In genomic region chr7:94912085-94912484, GRCh38 we compare ENCODE assay signal across 20 cellular contexts. TPM values are rescaled to one million over a fixed set of nuclear protein-coding genes. Genes with fewer than 3 reads are reported as not detected.
DNase-seq lines count a peak whose midpoint lies in the region; ATAC-seq and TF ChIP-seq lines count a peak whose summit lies in the region.
"Had no signal": no experiment of that assay in that cellular context is flagged by ENCODE, and none has a peak within 500 bp of the region (broad histone marks: within the 10 kb centered on the region; RNA-seq: fewer than 3 reads in every experiment).

No MANE protein-coding gene starts in this region.

- H3K9me2 ChIP-seq in PC-3 (replicated peaks; ENCODE audit: low read length), result no peaks in the 10 kb centered on the region

- peaks cover 26% of the 10 kb centered on the region for H3K4me1 ChIP-seq in HEK293 (ENCODE audit: control insufficient read depth, insufficient read depth, low read length)
- peaks cover 9% of the 10 kb centered on the region for H3K4me1 ChIP-seq in PC-3 (ENCODE audit: insufficient read depth, low read length)
- peaks cover 46% of the 10 kb centered on the region for H3K4me1 ChIP-seq in iPS-18a (ENCODE audit: control insufficient read depth, low read depth, low read length)

- no peaks in the 10 kb centered on the region for H4K20me1 ChIP-seq in PC-3 (ENCODE audit: low read length)

- no peaks in the 10 kb centered on the region for H3K27me3 Mint-ChIP-seq in progenitor cell of endocrine pancreas

- no peak overlapping the region for H3K27ac Mint-ChIP-seq in progenitor cell of endocrine pancreas
- H3K27ac Mint-ChIP-seq in stimulated activated effector memory CD8-positive, alpha-beta T cell treated with anti-CD3 and anti-CD28 coated beads, Interleukin-12 subunit alpha, Interleukin-12 subunit beta, amount 100 ng/mL, for 72 hours, result no peak overlapping the region
- H3K27ac Mint-ChIP-seq: activated naive CD4-positive, alpha-beta T cell treated with anti-CD3 and anti-CD28 coated beads, Interleukin-2, amount 50 U/mL, for 72 hours; CD8-positive, alpha-beta T cell; effector memory CD8-positive, alpha-beta T cell had no signal

- H3K27ac ChIP-seq in HEK293 (ENCODE audit: extremely low read depth, low read depth, low read length), result no peak overlapping the region
- no peak overlapping the region for H3K27ac ChIP-seq in PC-3 (ENCODE audit: low read length)
- no peak overlapping the region for H3K27ac ChIP-seq in iPS-18a (ENCODE audit: low read length)
- H3K27ac ChIP-seq: thyroid gland had no signal

- H3K9me3 ChIP-seq in HEK293 (ENCODE audit: control insufficient read depth, insufficient read depth, low read depth, low read length) (no peaks in the 10 kb centered on the region), PC-3 (ENCODE audit: low read length) (no peaks in the 10 kb centered on the region), iPS-18a (ENCODE audit: control insufficient read depth, low read depth, low read length) (no peaks in the 10 kb centered on the region)
- H3K9me3 ChIP-seq: thyroid gland had no signal

- peak overlapping the region; percentile 19 for H3K4me3 Mint-ChIP-seq in progenitor cell of endocrine pancreas (ENCODE audit: low read depth)
- no peak overlapping the region for H3K4me3 Mint-ChIP-seq in stimulated activated effector memory CD8-positive, alpha-beta T cell treated with anti-CD3 and anti-CD28 coated beads, Interleukin-12 subunit alpha, Interleukin-12 subunit beta, amount 100 ng/mL, for 72 hours
- H3K4me3 Mint-ChIP-seq: CD8-positive, alpha-beta T cell; effector memory CD8-positive, alpha-beta T cell had no signal

- 0 out of 2 replicates have a peak, but pooled peaks cover 8% of the 10 kb centered on the region for H3K79me2 ChIP-seq in PC-3 (ENCODE audit: low read length)

- POLR2A ChIA-PET in HEK293 (lab: Yijun Ruan, JAX) (interaction anchor here (0.6 kb wide), 1 partner anchor 463 kb away, joined by 4 read pairs; no protein-coding TSS in a partner anchor), PC-3 (lab: Charles Lee; ENCODE audit: unreplicated experiment) (interaction anchor here (0.7 kb wide), 1 partner anchor 21 kb away, joined by 6 read pairs; no protein-coding TSS in a partner anchor), HEK293T (lab: Yijun Ruan, JAX) (no interaction called here)

- ATAC-seq in PC-3 (no peak), HG02852 (IDR thresholded peaks at IDR 0.05; ENCODE audit: unreplicated experiment) (no peak)
- ATAC-seq in stimulated activated effector memory CD8-positive, alpha-beta T cell treated with anti-CD3 and anti-CD28 coated beads, Interleukin-12 subunit alpha, Interleukin-12 subunit beta, amount 100 ng/mL, for 72 hours, result no peak
- ATAC-seq: activated naive CD4-positive, alpha-beta T cell treated with anti-CD3 and anti-CD28 coated beads, Interleukin-2, amount 50 U/mL, for 72 hours; CD8-positive, alpha-beta T cell; effector memory CD8-positive, alpha-beta T cell; GM12878; Right ventricle myocardium inferior; stimulated activated naive CD8-positive, alpha-beta T cell treated with anti-CD3 and anti-CD28 coated beads, Interleukin-15, Interleukin-2, amounts not matched to agents 100 U/mL and 50 U/mL, for 24 hours had no signal

- peaks cover 16% of the 10 kb centered on the region for H3K36me3 Mint-ChIP-seq in progenitor cell of endocrine pancreas (ENCODE audit: insufficient read depth)
- H3K36me3 Mint-ChIP-seq in stimulated activated effector memory CD8-positive, alpha-beta T cell treated with anti-CD3 and anti-CD28 coated beads, Interleukin-12 subunit alpha, Interleukin-12 subunit beta, amount 100 ng/mL, for 72 hours, result no peaks in the 10 kb centered on the region
- H3K36me3 Mint-ChIP-seq: CD8-positive, alpha-beta T cell had no signal

- H3K4me1 Mint-ChIP-seq in progenitor cell of endocrine pancreas (ENCODE audit: low read depth), result peaks cover 39% of the 10 kb centered on the region
- H3K4me1 Mint-ChIP-seq in stimulated activated effector memory CD8-positive, alpha-beta T cell treated with anti-CD3 and anti-CD28 coated beads, Interleukin-12 subunit alpha, Interleukin-12 subunit beta, amount 100 ng/mL, for 72 hours, result no peaks in the 10 kb centered on the region

- no peak for TF ChIP-seq CTCF in HEK293 (tag by site-specific recombination; IDR thresholded peaks at IDR 0.05)
- no peak for TF ChIP-seq CTCF in PC-3 (conservative IDR thresholded peaks at IDR 0.05; ENCODE audit: low read depth, low read length)
- no peak for TF ChIP-seq CTCF in progenitor cell of endocrine pancreas (IDR thresholded peaks at IDR 0.05; ENCODE audit: unreplicated experiment)

- no peak for DNase-seq in PC-3
- DNase-seq in progenitor cell of endocrine pancreas (ENCODE audit: low spot score, unreplicated experiment), result no peak
- no peak for DNase-seq in stimulated activated effector memory CD8-positive, alpha-beta T cell treated with anti-CD3 and anti-CD28 coated beads, Interleukin-12 subunit alpha, Interleukin-12 subunit beta, amount 100 ng/mL, for 72 hours (ENCODE audit: low spot score in 2 of 2)
- no peak for DNase-seq in HEK293T (ENCODE audit: extremely low spot score)
- DNase-seq: activated CD4-positive, alpha-beta T cell treated with anti-CD3 and anti-CD28 coated beads for 1 hour; activated CD8-positive, alpha-beta memory T cell treated with anti-CD3 and anti-CD28 coated beads for 24 hours; CD8-positive, alpha-beta T cell; effector memory CD8-positive, alpha-beta T cell; NCI-H1930; NCI-H446 treated with DMSO at 0.1 percent for 48 hours; stimulated activated CD4-positive, alpha-beta T cell treated with anti-CD3 and anti-CD28 coated beads, Interleukin-1b, Interleukin-23, amount 100 ng/mL, for 48 hours; stimulated activated naive CD8-positive, alpha-beta T cell treated with anti-CD3 and anti-CD28 coated beads, Interleukin-15, Interleukin-2, amounts not matched to agents 100 U/mL and 50 U/mL, for 24 hours; SW 1271; thyroid gland had no signal

- CTCF ChIA-PET in HEK293 (lab: Yijun Ruan, JAX), result interaction anchor here (1.1 kb wide), 1 partner anchor 9 kb away, joined by 3 read pairs; no protein-coding TSS in a partner anchor
- CTCF ChIA-PET in PC-3 (lab: Charles Lee), result no interaction called here
- CTCF ChIA-PET in HEK293T (lab: Yijun Ruan, JAX), result no interaction called here

- H3K9me3 Mint-ChIP-seq in progenitor cell of endocrine pancreas (ENCODE audit: low read depth), result no peaks in the 10 kb centered on the region
- no peaks in the 10 kb centered on the region for H3K9me3 Mint-ChIP-seq in stimulated activated effector memory CD8-positive, alpha-beta T cell treated with anti-CD3 and anti-CD28 coated beads, Interleukin-12 subunit alpha, Interleukin-12 subunit beta, amount 100 ng/mL, for 72 hours
- H3K9me3 Mint-ChIP-seq: activated naive CD4-positive, alpha-beta T cell treated with anti-CD3 and anti-CD28 coated beads, Interleukin-2, amount 50 U/mL, for 72 hours; CD8-positive, alpha-beta T cell had no signal

- BruUV-seq in PC-3 (replicated peaks; lab: Mats Ljungman, UMichigan), result no TSS peak

- H3K27me3 ChIP-seq in PC-3 (ENCODE audit: low read length) (no peaks in the 10 kb centered on the region), iPS-18a (ENCODE audit: control insufficient read depth, insufficient read depth, low read length) (no peaks in the 10 kb centered on the region)
- H3K27me3 ChIP-seq: thyroid gland had no signal

- H3F3A ChIP-seq in PC-3 (ENCODE audit: low read length, unreplicated experiment), result no peaks in the 10 kb centered on the region

- H2AFZ ChIP-seq in PC-3 (ENCODE audit: low read length), result no peak overlapping the region

- H3K4me2 ChIP-seq in PC-3 (ENCODE audit: low read length), result 0 out of 2 replicates have a peak overlapping the region, but pooled peaks have one; percentile 6

- H3K9ac ChIP-seq in PC-3 (ENCODE audit: low read length) (no peak overlapping the region), iPS-18a (ENCODE audit: low read length) (no peak overlapping the region)

- H3K4me3 ChIP-seq in HEK293 (ENCODE audit: low read depth, low read length), result no peak overlapping the region
- H3K4me3 ChIP-seq in PC-3 (ENCODE audit: low read length), result no peak overlapping the region
- peak overlapping the region; percentile 25 for H3K4me3 ChIP-seq in iPS-18a (ENCODE audit: low read length)
- H3K4me3 ChIP-seq: GM12878, thyroid gland had no signal

- H3K36me3 ChIP-seq in HEK293 (ENCODE audit: control insufficient read depth in 2 of 2, insufficient read depth in 1 of 2, low read length in 2 of 2) (no peaks in the 10 kb centered on the region), PC-3 (ENCODE audit: low read depth, low read length) (no peaks in the 10 kb centered on the region), iPS-18a (ENCODE audit: control insufficient read depth, low read depth, low read length) (no peaks in the 10 kb centered on the region)
- H3K36me3 ChIP-seq: thyroid gland had no signal

- intact Hi-C loops in PC-3 (cut with micrococcal nuclease), result no loop called here

TF ChIP-seq in HEK293, 187 proteins besides CTCF, POLR2A, EP300 and RAD21:
- TF ChIP-seq INSM2 (tag by site-specific recombination; IDR thresholded peaks at IDR 0.05) (no peak), ZIC2 (tag by site-specific recombination; IDR thresholded peaks at IDR 0.05) (peak; percentile 42)

TF ChIP-seq in HEK293T, 16 proteins besides CTCF, POLR2A, EP300 and RAD21:
- TF ChIP-seq SP1 (IDR thresholded peaks at IDR 0.05) (no peak), LEF1 (IDR thresholded peaks at IDR 0.05; ENCODE audit: borderline replicate concordance) (no peak), SUZ12 (IDR thresholded peaks at IDR 0.05) (no peak), FOXK2 (IDR thresholded peaks at IDR 0.05) (no peak), NFRKB (IDR thresholded peaks at IDR 0.05) (no peak), CTBP1 (IDR thresholded peaks at IDR 0.05; ENCODE audit: borderline replicate concordance) (no peak), TARDBP (IDR thresholded peaks at IDR 0.05) (no peak), ZNF384 (IDR thresholded peaks at IDR 0.05) (no peak), HDGF (IDR thresholded peaks at IDR 0.05; ENCODE audit: borderline replicate concordance) (no peak), ELF4 (IDR thresholded peaks at IDR 0.05) (no peak), L3MBTL2 (conservative IDR thresholded peaks at IDR 0.05) (no peak), FOXM1 (IDR thresholded peaks at IDR 0.05; ENCODE audit: borderline replicate concordance) (no peak), FOXA1 (IDR thresholded peaks at IDR 0.05) (no peak), PKNOX1 (IDR thresholded peaks at IDR 0.05) (no peak), ARNT (IDR thresholded peaks at IDR 0.05) (no peak), BHLHE40 (IDR thresholded peaks at IDR 0.05; ENCODE audit: borderline replicate concordance) (no peak)
TF ChIP-seq in HEK293T: peak in this region for 0.

RNA-seq across cellular contexts. Expression of gene PPP1R9A, which starts 4.7 kb away (rescaled TPM):
- 5.9 and 9.5 TPM in 2 replicates for total RNA-seq in PC-3 (2014; rRNA removed)
- 55.2 and 57.2 TPM in 2 replicates for total RNA-seq in progenitor cell of endocrine pancreas
- total RNA-seq: activated naive CD4-positive, alpha-beta T cell treated with anti-CD3 and anti-CD28 coated beads, Interleukin-2, amount 50 U/mL, for 72 hours; GM12878 had no signal
